Comparison of ENCODE assay signal across 13 cellular contexts in genomic region chr13:77502104-77502720, GRCh38. TPM values are rescaled to one million over a fixed set of nuclear protein-coding genes. Genes with fewer than 3 reads are reported as not detected.
A peak's percentile ranks its signal among the peaks of the same experiment; 100 is the strongest.
DNase-seq lines count a peak whose midpoint lies in the region; ATAC-seq, FAIRE-seq and TF ChIP-seq lines count a peak whose summit lies in the region.
"Had no signal": no experiment of that assay in that cellular context is flagged by ENCODE, and none has a peak within 500 bp of the region (broad histone marks: within the 10 kb centered on the region; RNA-seq: fewer than 3 reads in every experiment).

No MANE protein-coding gene starts in this region.

- POLR2A ChIA-PET in CD4-positive, alpha-beta T cell (lab: Charles Lee) = no interaction called here

- intact Hi-C loops in CD4-positive, alpha-beta T cell (cut with DNase I, micrococcal nuclease) = no loop called here

- no peak overlapping the region for H3K4me3 Mint-ChIP-seq in CD4-positive, alpha-beta T cell
- H3K4me3 Mint-ChIP-seq: neural progenitor cell had no signal

- no peaks in the 10 kb centered on the region for H3K4me1 Mint-ChIP-seq in CD4-positive, alpha-beta T cell (ENCODE audit: low read depth)

- no peaks in the 10 kb centered on the region for H3K9me3 ChIP-seq in CD4-positive, alpha-beta T cell (ENCODE audit: control insufficient read depth, low read length)
- H3K9me3 ChIP-seq: stomach had no signal

- no peak overlapping the region for H3K27ac Mint-ChIP-seq in CD4-positive, alpha-beta T cell
- H3K27ac Mint-ChIP-seq: neural progenitor cell had no signal

- no peaks in the 10 kb centered on the region for H3K9me3 Mint-ChIP-seq in CD4-positive, alpha-beta T cell
- H3K9me3 Mint-ChIP-seq: neural progenitor cell had no signal

- no peaks in the 10 kb centered on the region for H3K36me3 Mint-ChIP-seq in CD4-positive, alpha-beta T cell (ENCODE audit: low read depth)
- H3K36me3 Mint-ChIP-seq: neural progenitor cell had no signal

- no peak for DNase-seq in GM12892 (ENCODE audit: insufficient read length)
- DNase-seq in NCI-H345 treated with DMSO at 0.1 percent for 48 hours (lab: John Stamatoyannopoulos, UW; ENCODE audit: unreplicated experiment) = no peak
- no peak for DNase-seq in SW480 (ENCODE audit: low spot score)
- DNase-seq in CD4-positive, alpha-beta T cell = no peak
- DNase-seq in amniotic stem cell (lab: John Stamatoyannopoulos, UW) = no peak
- DNase-seq: brain microvascular endothelial cell, NCI-H1436, stomach had no signal

- peak; percentile 88 for ATAC-seq in GM19395 (IDR thresholded peaks at IDR 0.05; ENCODE audit: unreplicated experiment)
- peak; percentile 88 for ATAC-seq in HG02798 (IDR thresholded peaks at IDR 0.05; ENCODE audit: poor library complexity, unreplicated experiment)
- peak; percentile 83 for ATAC-seq in HG03469 (IDR thresholded peaks at IDR 0.05; ENCODE audit: unreplicated experiment)
- ATAC-seq in CD4-positive, alpha-beta T cell (ENCODE audit: poor library complexity) = no peak

- TF ChIP-seq CTCF in CD4-positive, alpha-beta T cell (IDR thresholded peaks at IDR 0.05) = no peak

- H3K27ac ChIP-seq in CD4-positive, alpha-beta T cell (ENCODE audit: low read depth, low read length) = no peak overlapping the region
- H3K27ac ChIP-seq: brain microvascular endothelial cell, neural progenitor cell, stomach had no signal

- CTCF ChIA-PET in CD4-positive, alpha-beta T cell (lab: Charles Lee) = no interaction called here

- no peaks in the 10 kb centered on the region for H3K27me3 Mint-ChIP-seq in CD4-positive, alpha-beta T cell

- FAIRE-seq in GM12892 (lab: Jason Lieb, UNC) = peak; percentile 77

- no peak for TF ChIP-seq POLR2A in GM12892 (IDR thresholded peaks at IDR 0.05; ENCODE audit: low read depth, low read length)

- no peaks in the 10 kb centered on the region for H3K27me3 ChIP-seq in CD4-positive, alpha-beta T cell (ENCODE audit: control insufficient read depth, insufficient read depth, low read length)
- H3K27me3 ChIP-seq: brain microvascular endothelial cell, neural progenitor cell, stomach had no signal

RNA-seq across cellular contexts. Expression of gene SCEL, which starts 33.3 kb away (rescaled TPM):
- not detected for polyA plus RNA-seq in GM12892 (2012; ENCODE audit: missing spikeins)
- not detected for total RNA-seq in CD4-positive, alpha-beta T cell
- polyA plus RNA-seq: BJ had no signal
